22 cellular contexts compared by ENCODE assay signal in genomic region chr10:3220853-3221252, GRCh38. TPM values are rescaled to one million over a fixed set of nuclear protein-coding genes. Genes with fewer than 3 reads are reported as not detected.
A peak's percentile ranks its signal among the peaks of the same experiment; 100 is the strongest.
DNase-seq lines count a peak whose midpoint lies in the region; ATAC-seq, FAIRE-seq and TF ChIP-seq lines count a peak whose summit lies in the region.
"Had no signal": no experiment of that assay in that cellular context is flagged by ENCODE, and none has a peak within 500 bp of the region (broad histone marks: within the 10 kb centered on the region; RNA-seq: fewer than 3 reads in every experiment).

No MANE protein-coding gene starts in this region.

- no peak overlapping the region for H3K4me3 ChIP-seq in bronchial epithelial cell (ENCODE audit: low read depth, low read length)
- no peak overlapping the region for H3K4me3 ChIP-seq in osteoblast (ENCODE audit: insufficient read depth, low read length)
- H3K4me3 ChIP-seq in upper lobe of right lung: no peak overlapping the region

- peaks cover 3% of the 10 kb centered on the region for H3K36me3 Mint-ChIP-seq in activated CD8-positive, alpha-beta memory T cell treated with anti-CD3 and anti-CD28 coated beads, Interleukin-2, amount 10 ng/mL, durations not matched to agents 7 days and 5 days
- H3K36me3 Mint-ChIP-seq: activated naive CD4-positive, alpha-beta T cell treated with anti-CD3 and anti-CD28 coated beads, Interleukin-2, amount 50 U/mL, for 72 hours; CD8-positive, alpha-beta T cell had no signal

- H3K4me1 Mint-ChIP-seq in activated CD8-positive, alpha-beta memory T cell treated with anti-CD3 and anti-CD28 coated beads, Interleukin-2, amount 10 ng/mL, durations not matched to agents 7 days and 5 days: peaks cover 6% of the 10 kb centered on the region
- H3K4me1 Mint-ChIP-seq: activated CD4-positive, alpha-beta T cell treated with anti-CD3 and anti-CD28 coated beads, Interleukin-2, amount 10 ng/mL, durations not matched to agents 7 days and 5 days; nephron had no signal

- TF ChIP-seq CTCF in bronchial epithelial cell (IDR thresholded peaks at IDR 0.05; ENCODE audit: insufficient read depth, low read length, severe bottlenecking): no peak
- TF ChIP-seq CTCF in osteoblast (IDR thresholded peaks at IDR 0.05; ENCODE audit: extremely low read depth, low read depth, low read length): no peak
- TF ChIP-seq CTCF in upper lobe of right lung (IDR thresholded peaks at IDR 0.05): no peak

- CTCF ChIA-PET in activated CD8-positive, alpha-beta memory T cell treated with anti-CD3 and anti-CD28 coated beads, Interleukin-2, amount 10 ng/mL, durations not matched to agents 7 days and 5 days (lab: Charles Lee): no interaction called here

- no peak for FAIRE-seq in bronchial epithelial cell (lab: Jason Lieb, UNC)
- FAIRE-seq: endometrium, urothelium cell line had no signal

- H3K27me3 Mint-ChIP-seq in activated CD8-positive, alpha-beta memory T cell treated with anti-CD3 and anti-CD28 coated beads, Interleukin-2, amount 10 ng/mL, durations not matched to agents 7 days and 5 days: peaks cover 21% of the 10 kb centered on the region

- no peak for DNase-seq in activated CD8-positive, alpha-beta memory T cell treated with anti-CD3 and anti-CD28 coated beads, Interleukin-2, amount 10 ng/mL, durations not matched to agents 7 days and 5 days
- no peak for DNase-seq in activated CD8-positive, alpha-beta memory T cell treated with anti-CD3 and anti-CD28 coated beads, Interleukin-2, amount 50 U/mL, for 4 hours
- DNase-seq in NOMO-1 treated with dmso at 0.1 percent for 144 hours (lab: John Stamatoyannopoulos, UW; ENCODE audit: unreplicated experiment) (peak; percentile 27), bronchial epithelial cell (ENCODE audit: low read depth) (peak; percentile 70), osteoblast (ENCODE audit: insufficient read length, low spot score, missing footprints) (no peak), upper lobe of right lung (no peak), cerebellar nuclear complex (lab: John Stamatoyannopoulos, UW) (no peak)
- DNase-seq: 8988T; activated CD4-positive, alpha-beta T cell treated with anti-CD3 and anti-CD28 coated beads, Interleukin-2, amount 10 ng/mL, durations not matched to agents 7 days and 5 days; activated T-cell treated with anti-CD3 and anti-CD28 coated beads, Interleukin-2, amount 50 U/mL, for 24 hours; CD8-positive, alpha-beta T cell; central memory CD4-positive, alpha-beta T cell; H7; MM.1S; NCI-H1930; NCI-H524; stimulated activated CD4-positive, alpha-beta T cell treated with anti-CD3 and anti-CD28 coated beads, Interleukin-15, amount 100 ng/mL, for 24 hours had no signal

- H3K4me3 Mint-ChIP-seq in activated CD8-positive, alpha-beta memory T cell treated with anti-CD3 and anti-CD28 coated beads, Interleukin-2, amount 10 ng/mL, durations not matched to agents 7 days and 5 days: no peak overlapping the region
- H3K4me3 Mint-ChIP-seq: activated CD4-positive, alpha-beta T cell treated with anti-CD3 and anti-CD28 coated beads, Interleukin-2, amount 10 ng/mL, durations not matched to agents 7 days and 5 days; activated T-cell treated with anti-CD3 and anti-CD28 coated beads, Interleukin-2, amount 50 U/mL, for 24 hours; CD8-positive, alpha-beta T cell; nephron had no signal

- peak overlapping the region; percentile 3 for H2AFZ ChIP-seq in osteoblast (ENCODE audit: low read length)

- H3K9me3 Mint-ChIP-seq in activated CD8-positive, alpha-beta memory T cell treated with anti-CD3 and anti-CD28 coated beads, Interleukin-2, amount 10 ng/mL, durations not matched to agents 7 days and 5 days (ENCODE audit: low read depth): no peaks in the 10 kb centered on the region
- H3K9me3 Mint-ChIP-seq: activated CD4-positive, alpha-beta T cell treated with anti-CD3 and anti-CD28 coated beads, Interleukin-2, amount 10 ng/mL, durations not matched to agents 7 days and 5 days; activated T-cell treated with anti-CD3 and anti-CD28 coated beads, Interleukin-2, amount 50 U/mL, for 24 hours; CD8-positive, alpha-beta T cell; nephron had no signal

- H3K9me3 ChIP-seq in osteoblast (ENCODE audit: low read depth, low read length) (no peaks in the 10 kb centered on the region), upper lobe of right lung (no peaks in the 10 kb centered on the region)

- H4K20me1 ChIP-seq in osteoblast (ENCODE audit: insufficient read depth, low read length): no peaks in the 10 kb centered on the region

- H3K27ac ChIP-seq in osteoblast (ENCODE audit: low read depth, low read length) (no peak overlapping the region), upper lobe of right lung (no peak overlapping the region)

- H3K27me3 ChIP-seq in bronchial epithelial cell (ENCODE audit: control insufficient read depth, insufficient read depth, low read length) (no peaks in the 10 kb centered on the region), osteoblast (ENCODE audit: insufficient read depth, low read length) (no peaks in the 10 kb centered on the region), upper lobe of right lung (no peaks in the 10 kb centered on the region)

- intact Hi-C loops in upper lobe of right lung (cut with DNase I): no loop called here

- no peak overlapping the region for H3K27ac Mint-ChIP-seq in activated CD8-positive, alpha-beta memory T cell treated with anti-CD3 and anti-CD28 coated beads, Interleukin-2, amount 10 ng/mL, durations not matched to agents 7 days and 5 days
- H3K27ac Mint-ChIP-seq: activated CD4-positive, alpha-beta T cell treated with anti-CD3 and anti-CD28 coated beads, Interleukin-2, amount 10 ng/mL, durations not matched to agents 7 days and 5 days; activated naive CD4-positive, alpha-beta T cell treated with anti-CD3 and anti-CD28 coated beads, Interleukin-2, amount 50 U/mL, for 72 hours; activated T-cell treated with anti-CD3 and anti-CD28 coated beads, Interleukin-2, amount 50 U/mL, for 24 hours; CD8-positive, alpha-beta T cell had no signal

- H3K79me2 ChIP-seq in osteoblast (ENCODE audit: insufficient read depth, low read length): no peaks in the 10 kb centered on the region

- peak; percentile 45 for ATAC-seq in activated CD8-positive, alpha-beta memory T cell treated with anti-CD3 and anti-CD28 coated beads, Interleukin-2, amount 10 ng/mL, durations not matched to agents 7 days and 5 days
- ATAC-seq in GM21717 (IDR thresholded peaks at IDR 0.05; ENCODE audit: unreplicated experiment): no peak
- ATAC-seq in upper lobe of right lung: no peak
- ATAC-seq: CD8-positive, alpha-beta T cell had no signal

- H3K4me1 ChIP-seq in osteoblast (ENCODE audit: insufficient read depth, low read length) (peaks cover 31% of the 10 kb centered on the region), upper lobe of right lung (no peaks in the 10 kb centered on the region)

- H3K36me3 ChIP-seq in bronchial epithelial cell (ENCODE audit: control insufficient read depth, insufficient read depth, low read length): no peaks in the 10 kb centered on the region
- no peaks in the 10 kb centered on the region for H3K36me3 ChIP-seq in osteoblast (ENCODE audit: insufficient read depth, low read length)
- no peaks in the 10 kb centered on the region for H3K36me3 ChIP-seq in upper lobe of right lung

- H3K4me2 ChIP-seq in osteoblast (ENCODE audit: insufficient read depth, low read length): no peak overlapping the region

RNA-seq across cellular contexts. Expression of gene PITRM1, which starts 48.3 kb away (rescaled TPM):
- total RNA-seq in activated CD8-positive, alpha-beta memory T cell treated with anti-CD3 and anti-CD28 coated beads, Interleukin-2, amount 10 ng/mL, durations not matched to agents 7 days and 5 days: 10 to 100 TPM; 65.3 to 71.3 TPM
- 39.2 and 54.8 TPM in 2 replicates for total RNA-seq in bronchial epithelial cell
- 89.8 and 92.8 TPM in 2 replicates for total RNA-seq in osteoblast
- total RNA-seq in upper lobe of right lung: 65.0 TPM

Comparison
In these comparisons a context has a peak if more than half of its experiments do, and no peak if none do; other contexts are left out.
1. DNase-seq: peak in NOMO-1 treated with dmso at 0.1 percent for 144 hours (single experiment) and bronchial epithelial cell (single experiment); none in activated CD8-positive, alpha-beta memory T cell treated with anti-CD3 and anti-CD28 coated beads, Interleukin-2, amount 10 ng/mL, durations not matched to agents 7 days and 5 days (single experiment), activated CD8-positive, alpha-beta memory T cell treated with anti-CD3 and anti-CD28 coated beads, Interleukin-2, amount 50 U/mL, for 4 hours (single experiment), osteoblast (single experiment), upper lobe of right lung (single experiment) and cerebellar nuclear complex (0 of 2).